ENCODE assay signal across 8 cellular contexts in genomic region chr11:31369348-31370329, GRCh38. TPM values are rescaled to one million over a fixed set of nuclear protein-coding genes. Genes with fewer than 3 reads are reported as not detected.
DNase-seq lines count a peak whose midpoint lies in the region; ATAC-seq and TF ChIP-seq lines count a peak whose summit lies in the region.

TSS of gene DCDC1 (minus strand) at chr11:31369739. CDS start at chr11:31328280, 41,459 bp downstream.
TSS of gene DNAJC24 (plus strand) at chr11:31369860. CDS start at chr11:31370749, 889 bp downstream.

- H3K4me3 ChIP-seq in AG04449 (ENCODE audit: low read depth, low read length) = peak within 1 kb of the TSS; percentile 85
- H3K4me3 ChIP-seq in mammary epithelial cell (replicated peaks in 1 of 3; ENCODE audit: insufficient read depth in 1 of 3, low read depth in 2 of 3, low read length in 3 of 3) = peak within 1 kb of the TSS; percentile 68 to 100 (median 97)
- peak within 1 kb of the TSS; percentile 53 to 88 (median 66) for H3K4me3 ChIP-seq in skin epidermis

- peak; percentile 34 for DNase-seq in AG04449 (ENCODE audit: low read depth, low spot score)
- peak; percentile 94 for DNase-seq in NCI-H2196 (lab: John Stamatoyannopoulos, UW; ENCODE audit: unreplicated experiment)
- DNase-seq in mammary epithelial cell = peak; percentile 86
- peak; percentile 90 for DNase-seq in iPS-NIHi11 (ENCODE audit: low spot score)

- no peaks in the 10 kb centered on the region for H3K9me3 ChIP-seq in mammary epithelial cell (replicated peaks; ENCODE audit: insufficient read depth, low read length)

- H2AFZ ChIP-seq in mammary epithelial cell (ENCODE audit: low read depth, low read length) = peak within 1 kb of the TSS; percentile 99

- ATAC-seq in GM18873 (IDR thresholded peaks at IDR 0.05; ENCODE audit: low FRiP score, unreplicated experiment) (peak; percentile 99), HG03135 (IDR thresholded peaks at IDR 0.05; ENCODE audit: unreplicated experiment) (peak; percentile 98)

- H3K27me3 ChIP-seq in mammary epithelial cell (ENCODE audit: insufficient read depth, low read length) = no peaks in the 10 kb centered on the region

- H3K9ac ChIP-seq in mammary epithelial cell (ENCODE audit: insufficient read depth, low read length) = peak within 1 kb of the TSS; percentile 95

- dilution Hi-C loops in mammary epithelial cell (cut with HindIII; ENCODE audit: low sequenced_read_pairs) = no loop called here

- POLR2A ChIA-PET in AG04449 (lab: Yijun Ruan, JAX) = interaction anchor here (0.6 kb wide), 2 partner anchors 15 to 928 kb away, joined by 3 read pairs; no protein-coding TSS in a partner anchor

- TF ChIP-seq CTCF in AG04449 (IDR thresholded peaks at IDR 0.05; ENCODE audit: insufficient read depth, low read length, missing control alignments) (no peak), VCaP (conservative IDR thresholded peaks at IDR 0.05) (no peak), mammary epithelial cell (conservative IDR thresholded peaks at IDR 0.05 in 1 of 2, IDR thresholded peaks at IDR 0.05 in 1 of 2; ENCODE audit: extremely low read depth in 1 of 2, insufficient read depth in 1 of 2, low read depth in 1 of 2, low read length in 2 of 2) (no peak)

- peaks cover 32% of the 10 kb centered on the region for H3K79me2 ChIP-seq in mammary epithelial cell (ENCODE audit: insufficient read depth, low read length)

- in situ Hi-C loops in mammary epithelial cell (cut with MboI; ENCODE audit: low sequenced_read_pairs in 2 of 2) = no loop called here

- no peaks in the 10 kb centered on the region for H4K20me1 ChIP-seq in mammary epithelial cell (ENCODE audit: insufficient read depth, low read length)

- under 1% methylated on average over 40 of the region's 53 CpGs for WGBS in mammary epithelial cell (ENCODE audit: low coverage, missing lambda C conversion rate)

- BruUV-seq in mammary epithelial cell (replicated peaks; lab: Mats Ljungman, UMichigan) = TSS peak; percentile 65

- peaks cover 2% of the 10 kb centered on the region for H3K36me3 ChIP-seq in mammary epithelial cell (ENCODE audit: insufficient read depth, low read length)

- peak within 1 kb of the TSS; percentile 89 for H3K4me2 ChIP-seq in mammary epithelial cell (ENCODE audit: insufficient read depth, low read depth, low read length)

- intact Hi-C loops in mammary epithelial cell (cut with micrococcal nuclease) = loop anchor here (1.0 kb wide), 1 partner anchor 129 kb away; no protein-coding TSS in a partner anchor

- H3K27ac ChIP-seq in VCaP (peak within 1 kb of the TSS; percentile 71), mammary epithelial cell (ENCODE audit: insufficient read depth, low read depth, low read length) (peak within 1 kb of the TSS; percentile 93), skin epidermis (peak within 1 kb of the TSS; percentile 24 to 91 (median 83))

- H3K4me1 ChIP-seq in mammary epithelial cell (ENCODE audit: insufficient read depth, low read length) = peaks cover 3% of the 10 kb centered on the region

- CTCF ChIA-PET in AG04449 (lab: Yijun Ruan, JAX) (interaction anchor here (1.0 to 1.3 kb wide), 2 partner anchors 28 to 588 kb away, joined by 3 to 4 read pairs; no protein-coding TSS in a partner anchor), mammary epithelial cell (lab: Charles Lee; ENCODE audit: low non-redundant PET) (interaction anchor here (0.7 kb wide), 1 partner anchor 614 kb away, joined by 3 read pairs; no protein-coding TSS in a partner anchor)

RNA-seq across cellular contexts. Expression of gene DCDC1, which starts in this region (rescaled TPM):
- total RNA-seq in mammary epithelial cell = under 1 TPM in 1 of 2 donors, not detected in 1; 0.33 TPM
- 0.02 TPM for polyA plus RNA-seq in mammary epithelial cell
- polyA minus RNA-seq in mammary epithelial cell = not detected

RNA-seq across cellular contexts. Expression of gene DNAJC24, which starts in this region (rescaled TPM):
- 10 to 100 TPM; 22.2 to 22.7 TPM for total RNA-seq in mammary epithelial cell
- 5.4 TPM for polyA plus RNA-seq in mammary epithelial cell
- 4.5 TPM for polyA minus RNA-seq in mammary epithelial cell

Comparison
In these comparisons a context has a peak if more than half of its experiments do, and no peak if none do; other contexts are left out.
1. Peak in every context shown above with its lines: DNase-seq, ATAC-seq, H3K4me3 ChIP-seq and H3K27ac ChIP-seq.
2. DNase-seq: peak in every context shown above with its lines; median percentile 94 in NCI-H2196; 90 in iPS-NIHi11; 86 in mammary epithelial cell; 34 in AG04449.